Comparison of ENCODE assay signal across 9 cellular contexts in the genomic region with DNA sequence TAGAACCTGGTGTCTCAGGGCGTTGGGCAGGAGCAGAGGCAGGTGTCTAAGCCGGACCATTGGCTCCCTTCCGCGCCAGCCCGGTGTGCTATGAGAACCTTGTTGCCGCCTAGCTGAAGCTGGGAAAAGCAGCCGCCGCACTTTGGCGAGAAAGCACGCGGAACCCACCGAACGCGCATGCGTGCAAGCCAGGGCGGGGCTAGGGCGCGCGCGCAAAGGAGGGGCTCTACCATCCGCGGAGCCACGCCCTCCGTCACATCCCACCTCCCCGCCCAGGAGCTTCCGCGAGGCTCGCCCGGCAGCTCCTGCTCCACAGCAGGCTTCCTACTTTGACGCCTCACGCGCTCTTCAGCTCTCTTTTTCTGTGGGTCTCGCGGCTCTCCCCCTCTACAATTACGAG. TPM values are rescaled to one million over a fixed set of nuclear protein-coding genes. Genes with fewer than 3 reads are reported as not detected.
DNase-seq lines count a peak whose midpoint lies in the region; ATAC-seq, FAIRE-seq and TF ChIP-seq lines count a peak whose summit lies in the region.
"Had no signal": no experiment of that assay in that cellular context is flagged by ENCODE, and none has a peak within 500 bp of the region (broad histone marks: within the 10 kb centered on the region; RNA-seq: fewer than 3 reads in every experiment).

No MANE protein-coding gene starts in this region.

- H3K9me3 ChIP-seq in skeletal muscle satellite cell (replicated peaks; ENCODE audit: low read length) = no peaks in the 10 kb centered on the region
- H3K9me3 ChIP-seq in small intestine (ENCODE audit: control insufficient read depth, low read depth) = peaks cover 2% of the 10 kb centered on the region

- CTCF ChIA-PET in RWPE1 (lab: Yijun Ruan, JAX) = no interaction called here

- H3K27ac ChIP-seq in RWPE1 = no peak overlapping the region
- no peak overlapping the region for H3K27ac ChIP-seq in small intestine (ENCODE audit: low read depth in 1 of 2, low read length in 1 of 2)

- peak overlapping the region; percentile 48 for H3K4me3 ChIP-seq in skeletal muscle satellite cell (ENCODE audit: low read length)
- no peak overlapping the region for H3K4me3 ChIP-seq in small intestine (ENCODE audit: low read depth in 1 of 2, low read length in 2 of 2)

- H3K4me1 ChIP-seq in skeletal muscle satellite cell (ENCODE audit: control insufficient read depth, insufficient read depth, low read length) (no peaks in the 10 kb centered on the region), small intestine (ENCODE audit: control insufficient read depth in 2 of 2, insufficient read depth in 1 of 2, low read depth in 1 of 2, low read length in 1 of 2) (no peaks in the 10 kb centered on the region)

- 12 to 45% (median 33%) methylated on average over 25 to 35 of the region's 35 CpGs for WGBS in small intestine, 3 donors

- no peak overlapping the region for H3K9ac ChIP-seq in skeletal muscle satellite cell (ENCODE audit: low read depth, low read length)

- H3K36me3 ChIP-seq in skeletal muscle satellite cell (ENCODE audit: insufficient read depth, low read length) (no peaks in the 10 kb centered on the region), small intestine (ENCODE audit: control insufficient read depth in 2 of 2, insufficient read depth in 2 of 2, low read length in 2 of 2) (no peaks in the 10 kb centered on the region)

- ATAC-seq in HG03520 (IDR thresholded peaks at IDR 0.05; ENCODE audit: unreplicated experiment) (no peak), HG02610 (IDR thresholded peaks at IDR 0.05; ENCODE audit: unreplicated experiment) (no peak), GM18520 (IDR thresholded peaks at IDR 0.05; ENCODE audit: unreplicated experiment) (no peak)

- FAIRE-seq in small intestine (lab: Jason Lieb, UNC) = no peak

- POLR2A ChIA-PET in RWPE1 (lab: Yijun Ruan, JAX; ENCODE audit: low non-redundant PET) = no interaction called here

- H3K27me3 ChIP-seq in skeletal muscle satellite cell (ENCODE audit: control insufficient read depth, insufficient read depth, low read length) (no peaks in the 10 kb centered on the region), small intestine (ENCODE audit: control insufficient read depth in 2 of 2, insufficient read depth in 2 of 2, low read length in 2 of 2) (no peaks in the 10 kb centered on the region)

- DNase-seq in GM03348 (ENCODE audit: low spot score) = peak; percentile 78
- DNase-seq in RWPE1 (ENCODE audit: low spot score) = peak; percentile 78
- peak; percentile 1 for DNase-seq in fibroblast of the conjunctiva (ENCODE audit: low read depth)
- DNase-seq in small intestine = no peak

- no peak for TF ChIP-seq CTCF in RWPE1 (conservative IDR thresholded peaks at IDR 0.05; ENCODE audit: low read depth)

- H3K4me2 ChIP-seq in skeletal muscle satellite cell (ENCODE audit: low read length) = peak overlapping the region; percentile 31

RNA-seq across cellular contexts. Expression of gene WDR87, which starts 51.3 kb away (rescaled TPM):
- not detected in 2 replicates for total RNA-seq in skeletal muscle satellite cell (2012; rRNA removed)
- not detected for polyA plus RNA-seq in small intestine
- total RNA-seq: NCI-H460 had no signal

RNA-seq across cellular contexts. Expression of gene SIPA1L3, which starts 51.9 kb away (rescaled TPM):
- total RNA-seq in skeletal muscle satellite cell (2012; rRNA removed) = 29.9 and 31.7 TPM in 2 replicates
- 10 to 100 TPM; 19.2 to 36.2 (median 31.9) TPM for polyA plus RNA-seq in small intestine
